8 cellular contexts compared by ENCODE assay signal in genomic region chr11:102111787-102112653, GRCh38. TPM values are rescaled to one million over a fixed set of nuclear protein-coding genes. Genes with fewer than 3 reads are reported as not detected.
A peak's percentile ranks its signal among the peaks of the same experiment; 100 is the strongest.
DNase-seq lines count a peak whose midpoint lies in the region; ATAC-seq and TF ChIP-seq lines count a peak whose summit lies in the region.

No MANE protein-coding gene starts in this region.

- no peaks in the 10 kb centered on the region for H3K27me3 ChIP-seq in muscle layer of duodenum (ENCODE audit: low read depth, low read length)

- peaks cover 12 to 30% of the 10 kb centered on the region in 2 donors for H3K4me1 ChIP-seq in muscle layer of duodenum (ENCODE audit: control insufficient read depth in 1 of 2, insufficient read depth in 2 of 2, low read length in 2 of 2)

- peak; percentile 72 for ATAC-seq in activated CD4-positive, alpha-beta T cell treated with anti-CD3 and anti-CD28 coated beads for 36 hours
- no peak for ATAC-seq in activated B cell treated with CpG ODN at 0.5 μM for 24 hours (ENCODE audit: low read depth)
- ATAC-seq in HG03378 (IDR thresholded peaks at IDR 0.05; ENCODE audit: unreplicated experiment), result no peak
- no peak for ATAC-seq in GM21786 (IDR thresholded peaks at IDR 0.05; ENCODE audit: unreplicated experiment)
- no peak for ATAC-seq in HG03460 (IDR thresholded peaks at IDR 0.05; ENCODE audit: unreplicated experiment)

- CTCF ChIA-PET in activated CD4-positive, alpha-beta T cell treated with anti-CD3 and anti-CD28 coated beads for 36 hours (lab: Charles Lee), result no interaction called here
- CTCF ChIA-PET in activated B cell treated with CpG ODN at 0.5 μM for 24 hours (lab: Charles Lee), result no interaction called here

- no peak for TF ChIP-seq CTCF in activated B cell treated with CpG ODN at 0.5 μM for 24 hours (IDR thresholded peaks at IDR 0.05)
- no peak for TF ChIP-seq CTCF in epithelial cell of proximal tubule (conservative IDR thresholded peaks at IDR 0.05; ENCODE audit: low read depth, low read length)

- peaks cover 2% of the 10 kb centered on the region for H3K36me3 Mint-ChIP-seq in activated CD4-positive, alpha-beta T cell treated with anti-CD3 and anti-CD28 coated beads for 36 hours (ENCODE audit: low read depth)
- H3K36me3 Mint-ChIP-seq in activated B cell treated with CpG ODN at 0.5 μM for 24 hours (ENCODE audit: low read depth), result peaks cover 2% of the 10 kb centered on the region

- no peaks in the 10 kb centered on the region for H3K9me3 ChIP-seq in muscle layer of duodenum (ENCODE audit: control insufficient read depth in 1 of 2, low read length in 2 of 2)

- H3K27me3 Mint-ChIP-seq in activated CD4-positive, alpha-beta T cell treated with anti-CD3 and anti-CD28 coated beads for 36 hours, result peaks cover 48% of the 10 kb centered on the region
- peaks cover 49% of the 10 kb centered on the region for H3K27me3 Mint-ChIP-seq in activated B cell treated with CpG ODN at 0.5 μM for 24 hours

- intact Hi-C loops in activated CD4-positive, alpha-beta T cell treated with anti-CD3 and anti-CD28 coated beads for 36 hours (cut with DNase I, micrococcal nuclease), result loop anchor here in 1 of 2 experiments (2.0 kb wide), 1 partner anchor 197 kb away; the partner anchor contains the start of gene CEP126
- intact Hi-C loops in activated B cell treated with CpG ODN at 0.5 μM for 24 hours (cut with micrococcal nuclease), result loop anchor here (2.0 to 10.0 kb wide), 2 partner anchors 153 to 197 kb away; partner anchors contain the start of gene CEP126

- H3K27ac Mint-ChIP-seq in activated CD4-positive, alpha-beta T cell treated with anti-CD3 and anti-CD28 coated beads for 36 hours, result no peak overlapping the region
- no peak overlapping the region for H3K27ac Mint-ChIP-seq in activated B cell treated with CpG ODN at 0.5 μM for 24 hours

- POLR2A ChIA-PET in activated CD4-positive, alpha-beta T cell treated with anti-CD3 and anti-CD28 coated beads for 36 hours (lab: Charles Lee), result interaction anchor here (0.6 kb wide), 1 partner anchor 881 kb away, joined by 3 read pairs; no protein-coding TSS in a partner anchor
- POLR2A ChIA-PET in activated B cell treated with CpG ODN at 0.5 μM for 24 hours (lab: Charles Lee), result no interaction called here

- H3K9me3 Mint-ChIP-seq in activated CD4-positive, alpha-beta T cell treated with anti-CD3 and anti-CD28 coated beads for 36 hours (ENCODE audit: low read depth), result no peaks in the 10 kb centered on the region
- no peaks in the 10 kb centered on the region for H3K9me3 Mint-ChIP-seq in activated B cell treated with CpG ODN at 0.5 μM for 24 hours

- H3K4me3 ChIP-seq in epithelial cell of proximal tubule (ENCODE audit: low read depth, low read length), result peak overlapping the region; percentile 88
- peak overlapping the region; percentile 91 to 93 for H3K4me3 ChIP-seq in muscle layer of duodenum (ENCODE audit: low read depth in 1 of 2, low read length in 2 of 2)

- H3K36me3 ChIP-seq in muscle layer of duodenum (ENCODE audit: control insufficient read depth in 1 of 2, insufficient read depth in 2 of 2, low read length in 2 of 2), result peaks cover 0 to 13% of the 10 kb centered on the region in 2 donors

- H3K4me3 Mint-ChIP-seq in activated CD4-positive, alpha-beta T cell treated with anti-CD3 and anti-CD28 coated beads for 36 hours, result peak overlapping the region; percentile 65
- H3K4me3 Mint-ChIP-seq in activated B cell treated with CpG ODN at 0.5 μM for 24 hours, result peak overlapping the region; percentile 79

- H3K4me1 Mint-ChIP-seq in activated CD4-positive, alpha-beta T cell treated with anti-CD3 and anti-CD28 coated beads for 36 hours, result peaks cover 13% of the 10 kb centered on the region
- H3K4me1 Mint-ChIP-seq in activated B cell treated with CpG ODN at 0.5 μM for 24 hours, result peaks cover 12% of the 10 kb centered on the region

- H3K27ac ChIP-seq in muscle layer of duodenum (ENCODE audit: low read length), result peak overlapping the region; percentile 99

- peak; percentile 28 for DNase-seq in activated CD4-positive, alpha-beta T cell treated with anti-CD3 and anti-CD28 coated beads for 36 hours
- no peak for DNase-seq in activated CD4-positive, alpha-beta T cell treated with anti-CD3 and anti-CD28 coated beads for 1 hour
- DNase-seq in activated B cell treated with CpG ODN at 0.5 μM for 24 hours, result no peak
- DNase-seq in epithelial cell of proximal tubule (ENCODE audit: low read depth), result peak; percentile 75

RNA-seq across cellular contexts. Expression of gene YAP1, which starts 1.8 kb away (rescaled TPM):
- under 1 TPM; 0.21 to 0.25 TPM for total RNA-seq in activated CD4-positive, alpha-beta T cell treated with anti-CD3 and anti-CD28 coated beads for 36 hours
- not detected in 2 replicates for total RNA-seq in activated B cell treated with CpG ODN at 0.5 μM for 24 hours
- total RNA-seq in epithelial cell of proximal tubule, result 84.8 and 94.5 TPM in 2 replicates

Comparison
In these comparisons a context has a peak if more than half of its experiments do, and no peak if none do; other contexts are left out.
1. DNase-seq: peak in activated CD4-positive, alpha-beta T cell treated with anti-CD3 and anti-CD28 coated beads for 36 hours (single experiment) and epithelial cell of proximal tubule (single experiment); none in activated CD4-positive, alpha-beta T cell treated with anti-CD3 and anti-CD28 coated beads for 1 hour (single experiment) and activated B cell treated with CpG ODN at 0.5 μM for 24 hours (single experiment).
2. RNA of gene YAP1, which starts 1.8 kb away (total RNA-seq): 84.8 to 94.5 TPM in epithelial cell of proximal tubule; 0.21 to 0.25 TPM in activated CD4-positive, alpha-beta T cell treated with anti-CD3 and anti-CD28 coated beads for 36 hours and not detected in activated B cell treated with CpG ODN at 0.5 μM for 24 hours; every median in the first group is over 10 times any median in the second.